ENCODE assay signal across 26 cellular contexts in the genomic region with DNA sequence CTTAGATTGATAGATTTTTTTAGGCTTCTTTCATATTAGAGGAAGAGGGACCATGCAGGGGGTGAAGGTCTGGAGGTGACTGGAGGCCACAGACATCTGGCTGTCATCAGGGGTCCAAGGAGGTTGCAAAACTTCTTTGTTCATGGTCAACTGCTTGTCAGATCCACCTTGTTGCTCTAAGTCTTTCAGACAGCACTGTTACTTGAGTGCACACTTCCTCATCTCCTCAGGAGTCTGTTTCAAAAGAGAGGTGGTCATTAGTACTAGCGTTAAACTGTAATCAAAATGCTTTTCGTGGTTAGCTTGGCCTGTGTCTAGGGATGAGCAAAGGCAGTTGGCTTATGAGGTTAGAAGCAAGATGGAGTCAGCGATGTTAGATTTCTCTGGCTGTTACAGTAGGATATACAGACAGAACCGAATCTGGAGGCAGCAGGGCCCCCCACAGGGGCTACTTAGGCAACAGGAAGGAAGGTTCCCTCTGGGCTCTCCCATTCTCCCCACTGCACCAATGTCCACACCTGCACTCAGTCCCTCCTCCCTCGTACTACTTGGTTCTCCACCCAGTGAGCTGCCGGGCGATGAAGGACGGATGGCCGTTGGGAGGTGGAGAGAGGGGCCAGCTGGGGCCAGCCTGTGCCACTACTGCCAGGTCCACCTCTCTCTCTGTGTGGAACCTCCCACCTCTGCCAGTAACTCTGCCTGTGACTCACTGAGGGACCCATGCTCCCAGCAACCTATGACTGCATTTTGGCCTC. TPM values are rescaled to one million over a fixed set of nuclear protein-coding genes. Genes with fewer than 3 reads are reported as not detected.
DNase-seq lines count a peak whose midpoint lies in the region; ATAC-seq, FAIRE-seq and TF ChIP-seq lines count a peak whose summit lies in the region.
"Had no signal": no experiment of that assay in that cellular context is flagged by ENCODE, and none has a peak within 500 bp of the region (broad histone marks: within the 10 kb centered on the region; RNA-seq: fewer than 3 reads in every experiment).

No MANE protein-coding gene starts in this region.

- no peak overlapping the region for H3K27ac Mint-ChIP-seq in activated CD8-positive, alpha-beta T cell treated with anti-CD3 and anti-CD28 coated beads, Interleukin-2, amount 10 ng/mL, durations not matched to agents 7 days and 5 days
- H3K27ac Mint-ChIP-seq: activated naive CD4-positive, alpha-beta T cell treated with anti-CD3 and anti-CD28 coated beads, Interleukin-2, amount 50 U/mL, for 72 hours; activated T-helper 1 cell treated with anti-CD3 and anti-CD28 coated beads, Interleukin-12 subunit alpha, Interleukin-12 subunit beta, Interleukin-2, Interleukin-4 antibody, amounts not matched to agents 30 ng/mL and 10 ng/mL and 1 ng/mL, durations not matched to agents 14 hours and 24 hours and 36 hours; memory B cell; T-helper 1 cell treated with Interleukin-12 subunit alpha and Interleukin-12 subunit beta and Interleukin-4 antibody, amounts not matched to agents 30 μg/mL and 1 μg/mL, for 36 hours had no signal

- no peak overlapping the region for H3K4me3 Mint-ChIP-seq in activated CD8-positive, alpha-beta T cell treated with anti-CD3 and anti-CD28 coated beads, Interleukin-2, amount 10 ng/mL, durations not matched to agents 7 days and 5 days
- H3K4me3 Mint-ChIP-seq: activated T-helper 1 cell treated with anti-CD3 and anti-CD28 coated beads, Interleukin-12 subunit alpha, Interleukin-12 subunit beta, Interleukin-2, Interleukin-4 antibody, amounts not matched to agents 30 ng/mL and 10 ng/mL and 1 ng/mL, durations not matched to agents 14 hours and 24 hours and 36 hours; central memory CD8-positive, alpha-beta T cell; memory B cell; T-helper 1 cell treated with Interleukin-12 subunit alpha and Interleukin-12 subunit beta and Interleukin-4 antibody, amounts not matched to agents 30 μg/mL and 1 μg/mL, for 36 hours had no signal

- ATAC-seq in Right ventricle myocardium superior (ENCODE audit: poor library complexity) = no peak
- no peak for ATAC-seq in activated CD8-positive, alpha-beta T cell treated with anti-CD3 and anti-CD28 coated beads, Interleukin-2, amount 10 ng/mL, durations not matched to agents 7 days and 5 days
- ATAC-seq: A549; activated naive CD4-positive, alpha-beta T cell treated with anti-CD3 and anti-CD28 coated beads, Interleukin-2, amount 50 U/mL, for 72 hours; heart right ventricle; left cardiac atrium; Panc1; psoas muscle had no signal

- no peaks in the 10 kb centered on the region for H3K36me3 Mint-ChIP-seq in activated CD8-positive, alpha-beta T cell treated with anti-CD3 and anti-CD28 coated beads, Interleukin-2, amount 10 ng/mL, durations not matched to agents 7 days and 5 days (ENCODE audit: low read depth)
- H3K36me3 Mint-ChIP-seq: activated naive CD4-positive, alpha-beta T cell treated with anti-CD3 and anti-CD28 coated beads, Interleukin-2, amount 50 U/mL, for 72 hours; memory B cell had no signal

- H3K4me1 Mint-ChIP-seq in activated CD8-positive, alpha-beta T cell treated with anti-CD3 and anti-CD28 coated beads, Interleukin-2, amount 10 ng/mL, durations not matched to agents 7 days and 5 days (ENCODE audit: low read depth) = peaks cover 6% of the 10 kb centered on the region

- H3K4me1 ChIP-seq in kidney (ENCODE audit: control insufficient read depth in 1 of 2, insufficient read depth in 1 of 2, low read depth in 1 of 2, low read length in 2 of 2) = peaks cover 3 to 4% of the 10 kb centered on the region in 2 donors
- H3K4me1 ChIP-seq: psoas muscle had no signal

- no peak for FAIRE-seq in kidney (lab: Jason Lieb, UNC)
- FAIRE-seq: A549 had no signal

- POLR2A ChIA-PET in activated CD8-positive, alpha-beta T cell treated with anti-CD3 and anti-CD28 coated beads, Interleukin-2, amount 10 ng/mL, durations not matched to agents 7 days and 5 days (lab: Charles Lee) = no interaction called here

- no peaks in the 10 kb centered on the region for H3K27me3 Mint-ChIP-seq in activated CD8-positive, alpha-beta T cell treated with anti-CD3 and anti-CD28 coated beads, Interleukin-2, amount 10 ng/mL, durations not matched to agents 7 days and 5 days (ENCODE audit: low read depth)

- H3K4me3 ChIP-seq in kidney (ENCODE audit: low read length in 2 of 2) = no peak overlapping the region
- H3K4me3 ChIP-seq: A549, heart right ventricle, psoas muscle, SJSA1 had no signal

- H3K36me3 ChIP-seq in kidney (ENCODE audit: control insufficient read depth in 1 of 2, insufficient read depth in 2 of 2, low read length in 2 of 2) = no peaks in the 10 kb centered on the region
- H3K36me3 ChIP-seq: heart right ventricle, SJSA1 had no signal

- H3K9me3 ChIP-seq in kidney (ENCODE audit: control insufficient read depth in 1 of 2, low read length in 2 of 2) = no peaks in the 10 kb centered on the region
- H3K9me3 ChIP-seq: A549, BE2C, heart right ventricle, psoas muscle, SJSA1 had no signal

- no peaks in the 10 kb centered on the region for H3K9me3 Mint-ChIP-seq in activated CD8-positive, alpha-beta T cell treated with anti-CD3 and anti-CD28 coated beads, Interleukin-2, amount 10 ng/mL, durations not matched to agents 7 days and 5 days (ENCODE audit: insufficient read depth)
- H3K9me3 Mint-ChIP-seq: activated naive CD4-positive, alpha-beta T cell treated with anti-CD3 and anti-CD28 coated beads, Interleukin-2, amount 50 U/mL, for 72 hours; activated T-helper 1 cell treated with anti-CD3 and anti-CD28 coated beads, Interleukin-12 subunit alpha, Interleukin-12 subunit beta, Interleukin-2, Interleukin-4 antibody, amounts not matched to agents 30 ng/mL and 10 ng/mL and 1 ng/mL, durations not matched to agents 14 hours and 24 hours and 36 hours; central memory CD8-positive, alpha-beta T cell; memory B cell; T-helper 1 cell treated with Interleukin-12 subunit alpha and Interleukin-12 subunit beta and Interleukin-4 antibody, amounts not matched to agents 30 μg/mL and 1 μg/mL, for 36 hours had no signal

- intact Hi-C loops in cardiac septum (cut with DNase I) (no loop called here), Right ventricle myocardium superior (cut with DNase I) (no loop called here), kidney (cut with DNase I) (no loop called here)

- TF ChIP-seq CTCF in kidney (IDR thresholded peaks at IDR 0.05; ENCODE audit: borderline replicate concordance, extremely low read depth, insufficient read depth) = no peak

- CTCF ChIA-PET in activated CD8-positive, alpha-beta T cell treated with anti-CD3 and anti-CD28 coated beads, Interleukin-2, amount 10 ng/mL, durations not matched to agents 7 days and 5 days (lab: Charles Lee) = interaction anchor here (6.6 to 16.0 kb wide), 2 partner anchors 11 to 113 kb away, joined by 56 to 655 read pairs; no protein-coding TSS in a partner anchor

- DNase-seq in cardiac septum (ENCODE audit: low spot score) = peak; percentile 56
- DNase-seq in Right ventricle myocardium superior = no peak
- DNase-seq in SIG-M5 treated with dmso at 0.1 percent for 504 hours (lab: John Stamatoyannopoulos, UW; ENCODE audit: unreplicated experiment) = peak; percentile 93
- peak; percentile 30 for DNase-seq in kidney
- no peak for DNase-seq in activated CD8-positive, alpha-beta T cell treated with anti-CD3 and anti-CD28 coated beads, Interleukin-2, amount 10 ng/mL, durations not matched to agents 7 days and 5 days
- DNase-seq in Ammon's horn (ENCODE audit: low spot score) = no peak
- DNase-seq in activated CD4-positive, alpha-beta T cell treated with anti-CD3 and anti-CD28 coated beads for 4 hours = no peak
- DNase-seq in OCI-M2 (lab: John Stamatoyannopoulos, UW; ENCODE audit: unreplicated experiment) = no peak
- DNase-seq: activated CD4-positive, alpha-beta T cell treated with anti-CD3 and anti-CD28 coated beads for 48 hours; BE2C; GF-D8; heart right ventricle; left cardiac atrium; NCI-H1105 treated with DMSO at 0.1 percent for 48 hours; NCI-H2029 treated with DMSO at 0.1 percent for 48 hours; NCI-H446; psoas muscle; trophoblast cell had no signal

- no peak overlapping the region for H3K9ac ChIP-seq in kidney (ENCODE audit: low read length in 2 of 2)

- H3K27ac ChIP-seq in kidney (ENCODE audit: low read depth in 2 of 2, low read length in 2 of 2) = no peak overlapping the region
- H3K27ac ChIP-seq: A549, heart right ventricle, psoas muscle, SJSA1 had no signal

RNA-seq across cellular contexts. Expression of a gene that starts 57.2 kb away (rescaled TPM):
- 45.5 TPM for total RNA-seq in cardiac septum
- total RNA-seq in Right ventricle myocardium superior = 42.8 TPM
- 80.5 TPM for total RNA-seq in kidney
- 13.1 TPM for polyA plus RNA-seq in kidney (ENCODE audit: insufficient read depth, low read depth, low replicate concordance)
- total RNA-seq in activated CD8-positive, alpha-beta T cell treated with anti-CD3 and anti-CD28 coated beads, Interleukin-2, amount 10 ng/mL, durations not matched to agents 7 days and 5 days = 10 to 100 TPM; 48.0 to 49.0 TPM

Comparison
In these comparisons a context has a peak if more than half of its experiments do, and no peak if none do; other contexts are left out.
1. DNase-seq: peak in cardiac septum (single experiment), SIG-M5 treated with dmso at 0.1 percent for 504 hours (single experiment) and kidney (single experiment); none in Right ventricle myocardium superior (single experiment), activated CD8-positive, alpha-beta T cell treated with anti-CD3 and anti-CD28 coated beads, Interleukin-2, amount 10 ng/mL, durations not matched to agents 7 days and 5 days (single experiment), Ammon's horn (single experiment), activated CD4-positive, alpha-beta T cell treated with anti-CD3 and anti-CD28 coated beads for 4 hours (0 of 2) and OCI-M2 (single experiment).